ENCODE assay signal across 8 cellular contexts in the genomic region with DNA sequence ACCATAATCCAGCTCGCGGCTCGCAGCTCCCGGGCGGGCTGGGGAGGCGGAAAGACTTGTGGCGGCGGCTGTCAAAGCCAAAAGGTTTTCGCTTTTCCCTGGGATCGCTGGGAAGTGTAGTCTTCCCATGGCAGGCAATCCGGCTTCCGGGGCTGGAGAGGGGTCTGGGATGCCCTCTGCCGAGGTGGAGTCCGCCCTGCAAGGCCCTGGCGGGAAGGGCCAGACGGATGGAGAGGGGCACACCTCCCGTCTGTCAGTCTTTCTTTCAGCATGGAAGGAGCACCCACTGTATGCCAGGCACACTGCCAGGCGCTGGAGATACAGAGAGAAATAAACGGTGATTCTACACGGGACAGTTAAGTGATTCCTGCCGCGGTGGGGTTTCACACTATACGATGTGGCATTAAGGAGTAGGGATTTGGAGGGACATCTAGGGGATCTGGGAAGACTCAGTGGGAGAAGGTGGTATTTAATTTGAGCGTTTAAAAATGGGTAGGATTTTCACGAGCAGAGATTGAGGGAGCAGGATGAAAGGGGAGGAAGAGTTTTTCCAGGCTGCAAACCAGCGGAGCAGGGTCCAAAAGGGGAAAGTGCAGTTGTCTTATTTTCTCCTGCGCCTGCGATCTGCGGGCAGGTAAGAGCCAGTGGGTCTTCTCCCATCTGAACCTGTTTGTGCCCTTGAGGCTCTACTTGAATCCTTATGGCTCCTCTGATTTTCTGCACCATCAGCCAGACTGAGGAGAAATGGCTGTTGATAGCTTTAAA. TPM values are rescaled to one million over a fixed set of nuclear protein-coding genes. Genes with fewer than 3 reads are reported as not detected.
DNase-seq lines count a peak whose midpoint lies in the region; ATAC-seq and TF ChIP-seq lines count a peak whose summit lies in the region.

A gene (minus strand): TSS at position 60 of the 765 bp plus-strand sequence. CDS start 461 bp downstream, outside the sequence.

- peak within 1 kb of the TSS; percentile 5 to 66 for H3K27ac ChIP-seq in prostate gland

- peaks cover 0 to 2% (median 0%) of the 10 kb centered on the region in 3 donors for H3K9me3 Mint-ChIP-seq in IgD-negative memory B cell

- DNase-seq in DMS 273 (lab: John Stamatoyannopoulos, UW; ENCODE audit: unreplicated experiment) (peak; percentile 92), RKO (ENCODE audit: low spot score) (peak; percentile 90), T47D (ENCODE audit: low read depth in 1 of 2, low spot score in 1 of 2) (peak; percentile 90 to 92), iPS DF 4.7 (ENCODE audit: extremely low read depth, low spot score) (peak; percentile 75), prostate gland (ENCODE audit: low spot score) (peak; percentile 71)
- no peak for DNase-seq in NK-92 treated with Interleukin-12 subunit alpha and Interleukin-12 subunit beta, amount 100 ng/mL, for 24 hours (lab: John Stamatoyannopoulos, UW)

- H3K27me3 Mint-ChIP-seq in IgD-negative memory B cell, result peaks cover 29% of the 10 kb centered on the region

- no peak for ATAC-seq in GM19395 (IDR thresholded peaks at IDR 0.05; ENCODE audit: unreplicated experiment)

- H3K27me3 ChIP-seq in prostate gland (replicated peaks; ENCODE audit: insufficient read depth), result no peaks in the 10 kb centered on the region

- peaks cover 4 to 6% (median 5%) of the 10 kb centered on the region in 3 donors for H3K4me1 Mint-ChIP-seq in IgD-negative memory B cell

- intact Hi-C loops in prostate gland (cut with DNase I), result loop anchor here (2.0 kb wide), 1 partner anchor 84 kb away; a partner anchor contains a TSS

- peak in 2 of 4 experiments; percentile 25 to 36 for TF ChIP-seq CTCF in prostate gland (IDR thresholded peaks at IDR 0.05)

- peak within 1 kb of the TSS; percentile 36 to 84 (median 74) for H3K4me3 Mint-ChIP-seq in IgD-negative memory B cell

- in situ Hi-C loops in T47D (cut with HindIII; ENCODE audit: low pct_unique_long_range_greater_than_20kb, low sequenced_read_pairs), result no loop called here

- no peak within 1 kb of the TSS for H3K27ac Mint-ChIP-seq in IgD-negative memory B cell

- no peaks in the 10 kb centered on the region for H3K36me3 ChIP-seq in prostate gland

- H3K4me3 ChIP-seq in prostate gland, result peak within 1 kb of the TSS; percentile 79 to 86

- H3K36me3 Mint-ChIP-seq in IgD-negative memory B cell, result peaks cover 1% of the 10 kb centered on the region

- peaks cover 10% of the 10 kb centered on the region for H3K4me1 ChIP-seq in prostate gland (replicated peaks)

- H3K9me3 ChIP-seq in prostate gland, result no peaks in the 10 kb centered on the region

- WGBS in prostate gland, result 6% methylated on average over 24 of the region's 29 CpGs

- no peak for TF ChIP-seq POLR2A in prostate gland (IDR thresholded peaks at IDR 0.05)

RNA-seq across cellular contexts. Expression of the gene that starts here (rescaled TPM):
- polyA plus RNA-seq in IgD-negative memory B cell, result not detected
- total RNA-seq in prostate gland, result 10 to 100 TPM; 12.4 to 28.4 TPM
